21 cellular contexts compared by ENCODE assay signal in the genomic region with DNA sequence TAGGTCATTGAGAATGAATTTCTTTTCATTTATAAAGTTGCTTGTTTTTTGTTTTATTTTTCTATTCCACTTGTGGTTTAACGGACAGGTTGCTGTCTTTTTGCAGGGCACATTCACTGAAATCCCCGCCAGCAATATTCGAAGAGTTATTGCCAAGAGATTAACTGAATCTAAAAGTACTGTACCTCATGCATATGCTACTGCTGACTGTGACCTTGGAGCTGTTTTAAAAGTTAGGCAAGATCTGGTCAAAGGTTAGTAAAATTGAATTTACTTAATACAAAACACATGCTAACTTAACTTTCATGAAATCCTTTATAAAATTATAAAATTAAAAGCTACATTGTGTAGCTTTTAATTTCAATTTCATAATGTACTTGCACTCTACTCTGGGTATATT.
"Had no signal": no experiment of that assay in that cellular context is flagged by ENCODE, and none has a peak within 500 bp of the region (broad histone marks: within the 10 kb centered on the region; RNA-seq: fewer than 3 reads in every experiment).

No MANE protein-coding gene starts in this region.

- H3K4me3 ChIP-seq: K562, PC-9, SK-N-MC had no signal

- H3K27me3 ChIP-seq: brain microvascular endothelial cell had no signal

- H2AFZ ChIP-seq: PC-9 had no signal

- H3K4me2 ChIP-seq: PC-9 had no signal

- DNase-seq: activated CD4-positive, alpha-beta memory T cell treated with anti-CD3 and anti-CD28 coated beads, Interleukin-2, amount 10 ng/mL, durations not matched to agents 7 days and 5 days; activated CD4-positive, alpha-beta T cell treated with anti-CD3 and anti-CD28 coated beads, Interleukin-2, amount 50 U/mL, for 1 hour; activated CD4-positive, CD25-positive, alpha-beta regulatory T cell; activated gamma-delta T cell treated with Interleukin-2 at 50 U/mL for 16 hours; activated naive CD4-positive, alpha-beta T cell treated with anti-CD3 and anti-CD28 coated beads, Interleukin-2, amount 10 ng/mL, durations not matched to agents 7 days and 5 days; activated naive CD8-positive, alpha-beta T cell treated with anti-CD3 and anti-CD28 coated beads for 36 hours; activated T-cell treated with anti-CD3 and anti-CD28 coated beads for 4 hours; activated T-cell treated with anti-CD3 and anti-CD28 coated beads, Interleukin-2, amount 50 U/mL, for 48 hours; brain microvascular endothelial cell; Karpas-422; NCI-H1105 treated with DMSO at 0.1 percent for 48 hours; NCI-H1436 treated with DMSO at 0.1 percent for 48 hours; NCI-H187 treated with DMSO at 0.1 percent for 48 hours; NCI-H2081 treated with DMSO at 0.1 percent for 48 hours; NCI-H446; NCI-H524; PC-9; T-helper 1 cell had no signal

- ATAC-seq: K562 had no signal

- H3K27ac ChIP-seq: brain microvascular endothelial cell, PC-9, SK-N-MC, VCaP had no signal
